Comparison of ENCODE assay signal across 20 cellular contexts in genomic region chr15:96243701-96244100, GRCh38.
DNase-seq lines count a peak whose midpoint lies in the region; FAIRE-seq and TF ChIP-seq lines count a peak whose summit lies in the region.
"Had no signal": no experiment of that assay in that cellular context is flagged by ENCODE, and none has a peak within 500 bp of the region (broad histone marks: within the 10 kb centered on the region; RNA-seq: fewer than 3 reads in every experiment).

No MANE protein-coding gene starts in this region.

- no peaks in the 10 kb centered on the region for H3K79me2 ChIP-seq in fibroblast of lung (ENCODE audit: control insufficient read depth, insufficient read depth, low read length)

- CTCF ChIA-PET in RWPE1 (lab: Yijun Ruan, JAX), result no interaction called here

- POLR2A ChIA-PET in RWPE1 (lab: Yijun Ruan, JAX; ENCODE audit: low non-redundant PET), result interaction anchor here (0.6 kb wide), 1 partner anchor 978 kb away, joined by 4 read pairs; no protein-coding TSS in a partner anchor

- intact Hi-C loops in left ventricle myocardium inferior (cut with micrococcal nuclease), result no loop called here

- H3K36me3 ChIP-seq in fibroblast of lung (ENCODE audit: control insufficient read depth, insufficient read depth, low read length) (no peaks in the 10 kb centered on the region), small intestine (ENCODE audit: control insufficient read depth in 2 of 2, insufficient read depth in 2 of 2, low read length in 2 of 2) (no peaks in the 10 kb centered on the region), left ventricle myocardium inferior (peaks cover 6% of the 10 kb centered on the region)

- no peaks in the 10 kb centered on the region for H3K9me3 ChIP-seq in fibroblast of lung (ENCODE audit: control insufficient read depth, insufficient read depth, low read depth, low read length)
- H3K9me3 ChIP-seq in small intestine (ENCODE audit: control insufficient read depth, low read depth), result no peaks in the 10 kb centered on the region
- H3K9me3 ChIP-seq in left ventricle myocardium inferior (replicated peaks), result peaks cover 28% of the 10 kb centered on the region
- H3K9me3 ChIP-seq: Caco-2 had no signal

- WGBS in small intestine, 3 donors, result 59 to 67% (median 66%) methylated on average over 4 of the region's 4 CpGs

- H3K4me2 ChIP-seq in fibroblast of lung (ENCODE audit: extremely low read depth, insufficient read depth, low read length), result peak overlapping the region; percentile 17
- H3K4me2 ChIP-seq: PC-9 had no signal

- DNase-seq in EH (ENCODE audit: low read depth), result peak; percentile 31
- peak; percentile 77 for DNase-seq in M059J (ENCODE audit: low read depth)
- peak; percentile 13 to 59 for DNase-seq in fibroblast of lung (ENCODE audit: low read depth in 2 of 2)
- DNase-seq in renal cortical epithelial cell (ENCODE audit: low read depth), result peak; percentile 58
- no peak for DNase-seq in small intestine
- DNase-seq in left ventricle myocardium inferior, result no peak
- DNase-seq in RWPE1 (ENCODE audit: low spot score), result no peak
- DNase-seq: Caco-2; CD4-positive, alpha-beta T cell; EL; H7; KBM-7; MV-4-11; NCI-H187; NCI-H2107; NCI-H2227 treated with DMSO at 0.1 percent for 48 hours; NCI-H524; NCI-H82; PC-9 had no signal

- TF ChIP-seq CTCF in fibroblast of lung (conservative IDR thresholded peaks at IDR 0.05 in 1 of 2, IDR thresholded peaks at IDR 0.05 in 1 of 2; ENCODE audit: low read depth in 1 of 2, low read length in 2 of 2) (no peak), left ventricle myocardium inferior (IDR thresholded peaks at IDR 0.05; ENCODE audit: borderline replicate concordance) (no peak), RWPE1 (conservative IDR thresholded peaks at IDR 0.05; ENCODE audit: low read depth) (no peak)

- no peak overlapping the region for H3K9ac ChIP-seq in fibroblast of lung (ENCODE audit: insufficient read depth, low read length)

- FAIRE-seq in small intestine (lab: Jason Lieb, UNC), result no peak
- FAIRE-seq: GM12891 had no signal

- no peak overlapping the region for H3K4me3 ChIP-seq in fibroblast of lung (replicated peaks in 1 of 4; ENCODE audit: control extremely low read depth in 1 of 4, insufficient read depth in 1 of 4, low read depth in 3 of 4, low read length in 4 of 4)
- no peak overlapping the region for H3K4me3 ChIP-seq in small intestine (ENCODE audit: low read depth in 1 of 2, low read length in 2 of 2)
- H3K4me3 ChIP-seq in left ventricle myocardium inferior, result no peak overlapping the region
- H3K4me3 ChIP-seq: PC-9 had no signal

- no peak overlapping the region for H3K27ac ChIP-seq in fibroblast of lung (ENCODE audit: insufficient read depth, low read length)
- H3K27ac ChIP-seq in small intestine (ENCODE audit: low read depth in 1 of 2, low read length in 1 of 2), result no peak overlapping the region
- H3K27ac ChIP-seq in left ventricle myocardium inferior (replicated peaks), result no peak overlapping the region
- no peak overlapping the region for H3K27ac ChIP-seq in RWPE1
- H3K27ac ChIP-seq: PC-9 had no signal

- H3K27me3 ChIP-seq in fibroblast of lung (ENCODE audit: control insufficient read depth, insufficient read depth, low read length), result no peaks in the 10 kb centered on the region
- no peaks in the 10 kb centered on the region for H3K27me3 ChIP-seq in small intestine (ENCODE audit: control insufficient read depth in 2 of 2, insufficient read depth in 2 of 2, low read length in 2 of 2)
- H3K27me3 ChIP-seq in left ventricle myocardium inferior (ENCODE audit: low read depth), result no peaks in the 10 kb centered on the region

- H2AFZ ChIP-seq in fibroblast of lung (ENCODE audit: low read length), result no peak overlapping the region
- H2AFZ ChIP-seq: PC-9 had no signal

- no peaks in the 10 kb centered on the region for H4K20me1 ChIP-seq in fibroblast of lung (ENCODE audit: control insufficient read depth, extremely low read depth, insufficient read depth, low read length)

- H3K4me1 ChIP-seq in fibroblast of lung (ENCODE audit: control insufficient read depth, extremely low read depth, insufficient read depth, low read length) (no peaks in the 10 kb centered on the region), small intestine (ENCODE audit: control insufficient read depth in 2 of 2, insufficient read depth in 1 of 2, low read depth in 1 of 2, low read length in 1 of 2) (no peaks in the 10 kb centered on the region), left ventricle myocardium inferior (no peaks in the 10 kb centered on the region)

Comparison
In these comparisons a context has a peak if more than half of its experiments do, and no peak if none do; other contexts are left out.
1. DNase-seq: peak in EH (single experiment), M059J (single experiment), fibroblast of lung (2 of 2) and renal cortical epithelial cell (single experiment); none in small intestine (single experiment), left ventricle myocardium inferior (single experiment) and RWPE1 (single experiment).